Comparison of ENCODE assay signal across 8 cellular contexts in genomic region chr6:56843476-56844349, GRCh38.
DNase-seq lines count a peak whose midpoint lies in the region; ATAC-seq, FAIRE-seq and TF ChIP-seq lines count a peak whose summit lies in the region.

No MANE protein-coding gene starts in this region.

- POLR2A ChIA-PET in activated CD8-positive, alpha-beta T cell treated with anti-CD3 and anti-CD28 coated beads for 36 hours (lab: Charles Lee): no interaction called here
- POLR2A ChIA-PET in endothelial cell of umbilical vein (lab: Charles Lee): interaction anchor here (1.5 kb wide), 1 partner anchor 17 kb away, joined by 3 read pairs; no protein-coding TSS in a partner anchor

- CTCF ChIA-PET in activated CD8-positive, alpha-beta T cell treated with anti-CD3 and anti-CD28 coated beads for 36 hours (lab: Charles Lee): interaction anchor here (0.6 to 1.5 kb wide), 5 partner anchors 10 to 298 kb away, joined by 3 to 12 read pairs (median 3); no protein-coding TSS in a partner anchor
- CTCF ChIA-PET in endothelial cell of umbilical vein (lab: Charles Lee): interaction anchor here (0.6 to 1.5 kb wide), 37 partner anchors 8 to 473 kb away, joined by 3 to 19 read pairs (median 5); partner anchors contain the start of gene PRIM2

- no peaks in the 10 kb centered on the region for H3K36me3 ChIP-seq in endothelial cell of umbilical vein (ENCODE audit: control insufficient read depth in 2 of 2, extremely low read depth in 1 of 2, insufficient read depth in 2 of 2, low read length in 2 of 2)

- H3K4me3 ChIP-seq in endothelial cell of umbilical vein (replicated peaks in 1 of 3; ENCODE audit: insufficient read depth in 1 of 3, low read depth in 1 of 3, low read length in 3 of 3): peak overlapping the region; percentile 50 to 91 (median 88)

- TF ChIP-seq CTCF in activated CD8-positive, alpha-beta T cell treated with anti-CD3 and anti-CD28 coated beads for 36 hours (IDR thresholded peaks at IDR 0.05): no peak
- TF ChIP-seq CTCF in endothelial cell of umbilical vein (IDR thresholded peaks at IDR 0.05; ENCODE audit: extremely low read depth in 1 of 2, insufficient read depth in 1 of 2, low read depth in 1 of 2, low read length in 2 of 2): peak; percentile 55 to 83

- intact Hi-C loops in activated CD8-positive, alpha-beta T cell treated with anti-CD3 and anti-CD28 coated beads for 36 hours (cut with micrococcal nuclease): no loop called here
- intact Hi-C loops in endothelial cell of umbilical vein (cut with micrococcal nuclease): loop anchor here (2.0 to 5.0 kb wide), 2 partner anchors 71 to 207 kb away; no protein-coding TSS in a partner anchor

- DNase-seq in CD1c-positive myeloid dendritic cell (ENCODE audit: extremely low spot score): peak; percentile 55
- peak; percentile 84 for DNase-seq in NCI-H526 treated with DMSO at 0.1 percent for 48 hours (lab: John Stamatoyannopoulos, UW)
- DNase-seq in activated CD8-positive, alpha-beta T cell treated with anti-CD3 and anti-CD28 coated beads for 36 hours: peak; percentile 73
- DNase-seq in endothelial cell of umbilical vein (ENCODE audit: low read depth, low spot score): peak; percentile 88
- peak; percentile 79 for DNase-seq in midbrain (lab: John Stamatoyannopoulos, UW)
- peak; percentile 33 to 38 for DNase-seq in stimulated activated CD8-positive, alpha-beta memory T cell treated with anti-CD3 and anti-CD28 coated beads, Interleukin-7, amount 100 ng/mL, for 48 hours (ENCODE audit: extremely low read depth in 1 of 2, low read depth in 1 of 2)

- ATAC-seq in HG03342 (IDR thresholded peaks at IDR 0.05; ENCODE audit: unreplicated experiment): peak; percentile 87
- ATAC-seq in activated CD8-positive, alpha-beta T cell treated with anti-CD3 and anti-CD28 coated beads for 36 hours: peak; percentile 97

- no TSS peak for BruUV-seq in endothelial cell of umbilical vein (replicated peaks; lab: Mats Ljungman, UMichigan)

- peak overlapping the region; percentile 58 for H3K4me3 Mint-ChIP-seq in activated CD8-positive, alpha-beta T cell treated with anti-CD3 and anti-CD28 coated beads for 36 hours

- no peaks in the 10 kb centered on the region for H3K9me1 ChIP-seq in endothelial cell of umbilical vein (replicated peaks; ENCODE audit: control insufficient read depth, extremely low read depth, insufficient read depth, low read length)

- H2AFZ ChIP-seq in endothelial cell of umbilical vein (ENCODE audit: low read depth, low read length): peak overlapping the region; percentile 80

- H3K79me2 ChIP-seq in endothelial cell of umbilical vein (ENCODE audit: control insufficient read depth, insufficient read depth, low read length): peaks cover 70% of the 10 kb centered on the region

- no peaks in the 10 kb centered on the region for H3K9me3 ChIP-seq in endothelial cell of umbilical vein (replicated peaks; ENCODE audit: control insufficient read depth, insufficient read depth, low read length)

- peak overlapping the region; percentile 86 for H3K9ac ChIP-seq in endothelial cell of umbilical vein (replicated peaks; ENCODE audit: extremely low read depth, insufficient read depth, low read length)

- peaks cover 56% of the 10 kb centered on the region for H3K27me3 Mint-ChIP-seq in activated CD8-positive, alpha-beta T cell treated with anti-CD3 and anti-CD28 coated beads for 36 hours

- peak overlapping the region; percentile 74 for H3K27ac ChIP-seq in endothelial cell of umbilical vein (ENCODE audit: insufficient read depth, low read depth, low read length)

- no peaks in the 10 kb centered on the region for H4K20me1 ChIP-seq in endothelial cell of umbilical vein (replicated peaks; ENCODE audit: control insufficient read depth, extremely low read depth, insufficient read depth, low read length)

- H3K9me3 Mint-ChIP-seq in activated CD8-positive, alpha-beta T cell treated with anti-CD3 and anti-CD28 coated beads for 36 hours: no peaks in the 10 kb centered on the region

- TF ChIP-seq POLR2A in GM19193 (IDR thresholded peaks at IDR 0.05; ENCODE audit: extremely low read depth, insufficient read depth, insufficient read length): peak; percentile 45
- peak; percentile 50 for TF ChIP-seq POLR2A in endothelial cell of umbilical vein (IDR thresholded peaks at IDR 0.05; ENCODE audit: low read depth, low read length)

- dilution Hi-C loops in endothelial cell of umbilical vein (cut with MboI; ENCODE audit: extremely low pct_ligation_motif_present, low sequenced_read_pairs): no loop called here

- no peaks in the 10 kb centered on the region for H3K27me3 ChIP-seq in endothelial cell of umbilical vein (ENCODE audit: control insufficient read depth in 2 of 2, insufficient read depth in 2 of 2, low read length in 2 of 2)

- FAIRE-seq in endothelial cell of umbilical vein (lab: Jason Lieb, UNC): peak; percentile 37

- H3K36me3 Mint-ChIP-seq in activated CD8-positive, alpha-beta T cell treated with anti-CD3 and anti-CD28 coated beads for 36 hours (ENCODE audit: low read depth): no peaks in the 10 kb centered on the region

- H3K27ac Mint-ChIP-seq in activated CD8-positive, alpha-beta T cell treated with anti-CD3 and anti-CD28 coated beads for 36 hours: no peak overlapping the region

- H3K4me1 Mint-ChIP-seq in activated CD8-positive, alpha-beta T cell treated with anti-CD3 and anti-CD28 coated beads for 36 hours (ENCODE audit: low read depth): peaks cover 6% of the 10 kb centered on the region

- H3K4me2 ChIP-seq in endothelial cell of umbilical vein (ENCODE audit: insufficient read depth, low read length): peak overlapping the region; percentile 94

- H3K4me1 ChIP-seq in endothelial cell of umbilical vein (ENCODE audit: control insufficient read depth, extremely low read depth, insufficient read depth, low read length): peaks cover 28% of the 10 kb centered on the region

TF ChIP-seq in endothelial cell of umbilical vein, 7 proteins besides CTCF, POLR2A, EP300 and RAD21:
- TF ChIP-seq POLR2AphosphoS5 (IDR thresholded peaks at IDR 0.05; ENCODE audit: insufficient read depth, low read depth, low read length) (peak; percentile 53), GATA2 (IDR thresholded peaks at IDR 0.05; ENCODE audit: insufficient read depth, insufficient read length, low read depth, low read length) (no peak), MAX (IDR thresholded peaks at IDR 0.05; ENCODE audit: insufficient read depth, insufficient read length) (no peak), MYC (IDR thresholded peaks at IDR 0.05; ENCODE audit: low read depth, low read length) (peak; percentile 18)

Comparison
In these comparisons a context has a peak if more than half of its experiments do, and no peak if none do; other contexts are left out.
1. Peak in every context shown above with its lines: DNase-seq, ATAC-seq, H3K4me3 ChIP-seq and H3K27ac ChIP-seq.
2. DNase-seq: peak in every context shown above with its lines; median percentile 88 in endothelial cell of umbilical vein; 84 in NCI-H526 treated with DMSO at 0.1 percent for 48 hours; 79 in midbrain; 73 in activated CD8-positive, alpha-beta T cell treated with anti-CD3 and anti-CD28 coated beads for 36 hours; 55 in CD1c-positive myeloid dendritic cell; 36 in stimulated activated CD8-positive, alpha-beta memory T cell treated with anti-CD3 and anti-CD28 coated beads, Interleukin-7, amount 100 ng/mL, for 48 hours.